Comparison of ENCODE assay signal across 19 cellular contexts in genomic region chr11:93085097-93085496, GRCh38.
DNase-seq lines count a peak whose midpoint lies in the region; ATAC-seq and TF ChIP-seq lines count a peak whose summit lies in the region.
"Had no signal": no experiment of that assay in that cellular context is flagged by ENCODE, and none has a peak within 500 bp of the region (broad histone marks: within the 10 kb centered on the region; RNA-seq: fewer than 3 reads in every experiment).

No MANE protein-coding gene starts in this region.

- DNase-seq in GF-D8 (lab: John Stamatoyannopoulos, UW) (peak; percentile 4), NB4 (ENCODE audit: low read depth) (peak; percentile 85), dermis blood vessel endothelial cell (peak; percentile 2), renal cortical epithelial cell (ENCODE audit: low read depth) (peak; percentile 92)
- DNase-seq in stimulated activated naive CD4-positive, alpha-beta T cell (lab: John Stamatoyannopoulos, UW), result no peak
- DNase-seq: activated CD4-positive, alpha-beta T cell treated with anti-CD3 and anti-CD28 coated beads for 48 hours; activated CD8-positive, alpha-beta memory T cell treated with anti-CD3 and anti-CD28 coated beads, Interleukin-2, amount 50 U/mL, for 48 hours; cortex of kidney; GOT3; heart right ventricle; kidney; NCI-H1694; NCI-H524; right lobe of liver; SK-N-SH; stimulated activated CD4-positive, alpha-beta T cell treated with anti-CD3 and anti-CD28 coated beads, Interleukin-4, amount 100 ng/mL, for 1 hour; T1000 had no signal

- ATAC-seq in HG02884 (IDR thresholded peaks at IDR 0.05; ENCODE audit: unreplicated experiment) (no peak), HG03280 (IDR thresholded peaks at IDR 0.05; ENCODE audit: unreplicated experiment) (no peak)

- no peak for TF ChIP-seq CTCF in NB4 (IDR thresholded peaks at IDR 0.05; ENCODE audit: low read depth, low read length)

- H3K4me3 ChIP-seq in NB4 (ENCODE audit: low read depth, low read length), result no peak overlapping the region
- H3K4me3 ChIP-seq: heart right ventricle, right lobe of liver had no signal

- TF ChIP-seq POLR2A in NB4 (IDR thresholded peaks at IDR 0.05; ENCODE audit: extremely low read depth, insufficient read length), result no peak

Comparison
In these comparisons a context has a peak if more than half of its experiments do, and no peak if none do; other contexts are left out.
1. DNase-seq: peak in GF-D8 (single experiment), NB4 (single experiment), dermis blood vessel endothelial cell (single experiment) and renal cortical epithelial cell (single experiment); none in stimulated activated naive CD4-positive, alpha-beta T cell (0 of 6).